Comparison of ENCODE assay signal across 8 cellular contexts in genomic region chr9:71911908-71912325, GRCh38. TPM values are rescaled to one million over a fixed set of nuclear protein-coding genes. Genes with fewer than 3 reads are reported as not detected.
DNase-seq lines count a peak whose midpoint lies in the region; ATAC-seq, FAIRE-seq and TF ChIP-seq lines count a peak whose summit lies in the region.

No MANE protein-coding gene starts in this region.

- POLR2A ChIA-PET in WTC11 (lab: Charles Lee): interaction anchor here (0.8 to 1.5 kb wide), 8 partner anchors 9 to 73 kb away, joined by 3 to 18 read pairs (median 3); no protein-coding TSS in a partner anchor

- no peaks in the 10 kb centered on the region for H3K27me3 Mint-ChIP-seq in WTC11 (ENCODE audit: low read depth)

- FAIRE-seq in GM19239 (lab: Jason Lieb, UNC): no peak

- no peak for TF ChIP-seq CTCF in WTC11 (IDR thresholded peaks at IDR 0.05)

- H3K27ac Mint-ChIP-seq in WTC11: peak overlapping the region; percentile 98

- no peaks in the 10 kb centered on the region for H3K9me3 Mint-ChIP-seq in WTC11

- H3K4me3 Mint-ChIP-seq in WTC11: peak overlapping the region; percentile 100

- H3K36me3 Mint-ChIP-seq in WTC11: peaks cover 2% of the 10 kb centered on the region

- DNase-seq in GM19239 (ENCODE audit: insufficient read length, low spot score): peak; percentile 7
- no peak for DNase-seq in WTC11 (ENCODE audit: low spot score)
- DNase-seq in glomerular visceral epithelial cell (ENCODE audit: extremely low spot score): peak; percentile 44
- DNase-seq in ureter (ENCODE audit: low spot score): no peak
- no peak for DNase-seq in RKO (ENCODE audit: low spot score)
- DNase-seq in NCI-H128 (lab: John Stamatoyannopoulos, UW; ENCODE audit: unreplicated experiment): no peak

- H3K4me1 Mint-ChIP-seq in WTC11: peaks cover 52% of the 10 kb centered on the region

- peak overlapping the region; percentile 69 to 98 (median 91) for H3K4me3 ChIP-seq in skin epidermis

- H3K27ac ChIP-seq in skin epidermis: peak overlapping the region in 20 of 21 experiments; percentile 62 to 98 (median 87)

- ATAC-seq in WTC11 (no peak), HG03108 (IDR thresholded peaks at IDR 0.05; ENCODE audit: unreplicated experiment) (no peak)

- CTCF ChIA-PET in WTC11 (lab: Charles Lee): interaction anchor here (1.4 to 2.1 kb wide), 4 partner anchors 9 to 113 kb away, joined by 4 to 12 read pairs (median 8); no protein-coding TSS in a partner anchor

TF ChIP-seq in WTC11, 78 proteins besides CTCF, POLR2A, EP300 and RAD21:
- TF ChIP-seq KAT7 (CRISPR knock-in tag; IDR thresholded peaks at IDR 0.05; ENCODE audit: borderline replicate concordance) (no peak), ATF1 (CRISPR knock-in tag; IDR thresholded peaks at IDR 0.05) (no peak), CDX4 (CRISPR knock-in tag; IDR thresholded peaks at IDR 0.05; ENCODE audit: borderline replicate concordance) (no peak)
- TF ChIP-seq, protein P1, sequence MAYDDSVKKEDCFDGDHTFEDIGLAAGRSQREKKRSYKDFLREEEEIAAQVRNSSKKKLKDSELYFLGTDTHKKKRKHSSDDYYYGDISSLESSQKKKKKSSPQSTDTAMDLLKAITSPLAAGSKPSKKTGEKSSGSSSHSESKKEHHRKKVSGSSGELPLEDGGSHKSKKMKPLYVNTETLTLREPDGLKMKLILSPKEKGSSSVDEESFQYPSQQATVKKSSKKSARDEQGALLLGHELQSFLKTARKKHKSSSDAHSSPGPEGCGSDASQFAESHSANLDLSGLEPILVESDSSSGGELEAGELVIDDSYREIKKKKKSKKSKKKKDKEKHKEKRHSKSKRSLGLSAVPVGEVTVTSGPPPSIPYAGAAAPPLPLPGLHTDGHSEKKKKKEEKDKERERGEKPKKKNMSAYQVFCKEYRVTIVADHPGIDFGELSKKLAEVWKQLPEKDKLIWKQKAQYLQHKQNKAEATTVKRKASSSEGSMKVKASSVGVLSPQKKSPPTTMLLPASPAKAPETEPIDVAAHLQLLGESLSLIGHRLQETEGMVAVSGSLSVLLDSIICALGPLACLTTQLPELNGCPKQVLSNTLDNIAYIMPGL (CRISPR knock-in tag; IDR thresholded peaks at IDR 0.05): 0 out of 2 replicates have a peak, but pooled peaks have one; percentile 45

RNA-seq across cellular contexts. Expression of gene C9orf85, which starts 0.5 kb away (rescaled TPM):
- total RNA-seq in WTC11 (2021) (13.2 to 20.2 TPM (median 15.2 TPM) in 3 replicates), ureter (18.5 TPM)

RNA-seq across cellular contexts. Expression of gene ABHD17B, which starts 0.9 kb away (rescaled TPM):
- 55.0 to 59.9 TPM (median 56.6 TPM) in 3 replicates for total RNA-seq in WTC11 (2021)
- total RNA-seq in ureter: 22.3 TPM

Comparison
In these comparisons a context has a peak if more than half of its experiments do, and no peak if none do; other contexts are left out.
1. DNase-seq: peak in GM19239 (single experiment) and glomerular visceral epithelial cell (single experiment); none in WTC11 (single experiment), ureter (single experiment), RKO (single experiment) and NCI-H128 (single experiment).